Comparison of ENCODE assay signal across 1 cellular context in genomic region chr1:151056574-151056973, GRCh38.
TF ChIP-seq lines count a peak whose summit lies in the region.

No MANE protein-coding gene starts in this region.

TF ChIP-seq in WTC11, 78 proteins besides CTCF, POLR2A, EP300 and RAD21 (continued from another document):
- no peak for TF ChIP-seq AR (CRISPR knock-in tag; IDR thresholded peaks at IDR 0.05)
- no peak for TF ChIP-seq PREB (CRISPR knock-in tag; IDR thresholded peaks at IDR 0.05; ENCODE audit: borderline replicate concordance)
- TF ChIP-seq ARID4B (CRISPR knock-in tag; IDR thresholded peaks at IDR 0.05; ENCODE audit: borderline replicate concordance): no peak
- TF ChIP-seq FOXP4 (CRISPR knock-in tag; IDR thresholded peaks at IDR 0.05): no peak
TF ChIP-seq in WTC11: peak in this region for 0.
